Comparison of ENCODE assay signal across 11 cellular contexts in genomic region chr5:150616024-150616470, GRCh38. TPM values are rescaled to one million over a fixed set of nuclear protein-coding genes. Genes with fewer than 3 reads are reported as not detected.
DNase-seq lines count a peak whose midpoint lies in the region; ATAC-seq and TF ChIP-seq lines count a peak whose summit lies in the region.
"Had no signal": no experiment of that assay in that cellular context is flagged by ENCODE, and none has a peak within 500 bp of the region (broad histone marks: within the 10 kb centered on the region; RNA-seq: fewer than 3 reads in every experiment).

No MANE protein-coding gene starts in this region.

- no peak overlapping the region for H3K4me3 ChIP-seq in gastrocnemius medialis

- no peaks in the 10 kb centered on the region for H3K36me3 ChIP-seq in gastrocnemius medialis

- intact Hi-C loops in left cardiac atrium (cut with DNase I): no loop called here
- intact Hi-C loops in gastrocnemius medialis (cut with DNase I; ENCODE audit: low total_unique reads): no loop called here

- H3K27me3 ChIP-seq in gastrocnemius medialis: no peaks in the 10 kb centered on the region

- in situ Hi-C loops in gastrocnemius medialis (cut with MboI; ENCODE audit: low sequenced_read_pairs in 4 of 4) (no loop called here), GM13977 (cut with MboI; ENCODE audit: low pct_unique_long_range_greater_than_20kb, low sequenced_read_pairs, unreplicated experiment) (no loop called here)

- TF ChIP-seq CTCF in gastrocnemius medialis (IDR thresholded peaks at IDR 0.05 in 4 of 5, conservative IDR thresholded peaks at IDR 0.05 in 1 of 5) (no peak), GM13977 (IDR thresholded peaks at IDR 0.05; ENCODE audit: extremely low read depth, insufficient read depth, missing control alignments) (no peak)

- ATAC-seq in left cardiac atrium (peak; percentile 39 to 53), gastrocnemius medialis (no peak)
- ATAC-seq: WTC11 had no signal

- H3K27ac ChIP-seq in gastrocnemius medialis: peak overlapping the region; percentile 94 to 98 (median 97)

- TF ChIP-seq POLR2A in gastrocnemius medialis (IDR thresholded peaks at IDR 0.05): no peak

- H3K9me3 ChIP-seq in gastrocnemius medialis: no peaks in the 10 kb centered on the region

- DNase-seq in HuH-7 (ENCODE audit: low spot score): peak; percentile 59
- peak; percentile 79 for DNase-seq in SK-N-DZ (ENCODE audit: low spot score)
- DNase-seq in left cardiac atrium: peak; percentile 90
- no peak for DNase-seq in gastrocnemius medialis
- no peak for DNase-seq in EL
- no peak for DNase-seq in DMS153 treated with DMSO at 0.1 percent for 48 hours (lab: John Stamatoyannopoulos, UW; ENCODE audit: unreplicated experiment)
- no peak for DNase-seq in COR-L47 (lab: John Stamatoyannopoulos, UW)
- DNase-seq in GM13977 (ENCODE audit: low spot score): no peak
- DNase-seq: NCI-H526, trophoblast cell had no signal

- peaks cover 86 to 89% of the 10 kb centered on the region in 2 donors for H3K4me1 ChIP-seq in gastrocnemius medialis

RNA-seq across cellular contexts. Expression of gene SYNPO, which starts 24.4 kb away (rescaled TPM):
- polyA plus RNA-seq in SK-N-DZ (2014; cell fraction: cytosol; rRNA removed): 0.91 and 1.0 TPM in 2 replicates
- 0.82 and 1.4 TPM in 2 replicates for polyA plus RNA-seq in SK-N-DZ (2014; cell fraction: nucleus; rRNA removed)
- total RNA-seq in left cardiac atrium (100 to 1,000 TPM; 503 to 769 TPM), gastrocnemius medialis (100 to 1,000 TPM; 419 to 569 (median 539) TPM)

RNA-seq across cellular contexts. Expression of gene MYOZ3, which starts 45.0 kb away (rescaled TPM):
- 3.8 and 4.4 TPM in 2 replicates for polyA plus RNA-seq in SK-N-DZ (2014; cell fraction: cytosol; rRNA removed)
- 1.5 and 4.4 TPM in 2 replicates for polyA plus RNA-seq in SK-N-DZ (2014; cell fraction: nucleus; rRNA removed)
- 1 to 10 TPM; 2.9 to 3.0 TPM for total RNA-seq in left cardiac atrium
- 10 to 100 TPM in 3 of 4 donors, 1 to 10 TPM in 1; 4.8 to 12.6 (median 11.3) TPM for total RNA-seq in gastrocnemius medialis

Comparison
In these comparisons a context has a peak if more than half of its experiments do, and no peak if none do; other contexts are left out.
1. DNase-seq: peak in HuH-7 (single experiment), SK-N-DZ (single experiment) and left cardiac atrium (single experiment); none in gastrocnemius medialis (0 of 2), EL (single experiment), DMS153 treated with DMSO at 0.1 percent for 48 hours (single experiment), COR-L47 (single experiment) and GM13977 (single experiment).
2. ATAC-seq: peak in left cardiac atrium (2 of 2); none in gastrocnemius medialis (0 of 2).